In the genomic region with DNA sequence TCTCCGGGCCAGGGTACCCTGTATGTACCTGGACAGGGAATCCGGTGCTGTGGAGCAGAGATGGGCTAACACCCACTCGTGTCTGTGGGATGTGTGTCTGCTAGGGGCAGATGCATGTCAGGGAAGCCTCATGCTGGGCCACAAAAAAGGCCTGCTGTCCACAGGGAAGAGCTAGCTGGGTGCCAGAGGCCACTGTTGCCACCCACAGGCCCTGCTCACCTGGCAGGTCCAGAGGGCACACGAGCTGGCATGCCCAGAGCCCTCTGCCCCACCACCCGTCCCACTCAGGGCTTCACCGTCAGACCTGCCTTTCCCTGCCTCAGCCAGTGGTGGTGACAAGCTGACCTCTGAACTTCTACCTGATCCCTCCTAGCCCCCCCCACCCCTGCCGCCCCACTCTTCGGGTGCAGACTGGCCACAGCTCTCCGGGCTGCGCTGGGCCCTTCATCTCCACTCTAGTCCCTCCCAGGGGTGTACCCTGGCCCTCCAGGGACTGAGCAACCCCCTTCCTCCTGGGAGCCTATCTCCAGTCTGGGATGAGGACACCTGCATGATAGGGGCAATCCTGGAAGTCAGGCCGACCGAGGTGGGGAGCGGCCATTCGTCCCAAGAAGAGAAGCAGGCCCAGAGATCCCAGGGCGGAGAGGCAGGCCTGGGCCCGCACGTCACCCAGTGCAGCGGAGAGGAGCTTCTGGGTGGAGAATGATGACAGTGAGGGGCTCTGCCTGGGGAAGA, we compare ENCODE assay signal across 8 cellular contexts. TPM values are rescaled to one million over a fixed set of nuclear protein-coding genes. Genes with fewer than 3 reads are reported as not detected.
DNase-seq lines count a peak whose midpoint lies in the region; ATAC-seq and TF ChIP-seq lines count a peak whose summit lies in the region.

No MANE protein-coding gene starts in this region.

- no peaks in the 10 kb centered on the region for H3K36me3 Mint-ChIP-seq in CD4-positive, CD25-positive, alpha-beta regulatory T cell
- H3K36me3 Mint-ChIP-seq in effector memory CD8-positive, alpha-beta T cell (ENCODE audit: insufficient read depth) = peaks cover 28% of the 10 kb centered on the region
- H3K36me3 Mint-ChIP-seq in neural crest cell (ENCODE audit: low read depth) = no peaks in the 10 kb centered on the region

- H3K4me1 Mint-ChIP-seq in CD4-positive, CD25-positive, alpha-beta regulatory T cell = peaks cover 0 to 17% (median 3%) of the 10 kb centered on the region in 4 donors
- H3K4me1 Mint-ChIP-seq in effector memory CD8-positive, alpha-beta T cell (ENCODE audit: low read depth in 2 of 2) = peaks cover 9 to 11% of the 10 kb centered on the region in 2 donors
- H3K4me1 Mint-ChIP-seq in neural crest cell = peaks cover 15% of the 10 kb centered on the region

- no peak for ATAC-seq in CD4-positive, CD25-positive, alpha-beta regulatory T cell (ENCODE audit: low read depth in 2 of 2)
- no peak for ATAC-seq in effector memory CD8-positive, alpha-beta T cell (replicated peaks)
- ATAC-seq in GM21529 (IDR thresholded peaks at IDR 0.05; ENCODE audit: unreplicated experiment) = no peak

- no peaks in the 10 kb centered on the region for H3K9me3 Mint-ChIP-seq in CD4-positive, CD25-positive, alpha-beta regulatory T cell
- H3K9me3 Mint-ChIP-seq in effector memory CD8-positive, alpha-beta T cell = no peaks in the 10 kb centered on the region
- no peaks in the 10 kb centered on the region for H3K9me3 Mint-ChIP-seq in neural crest cell

- H3K27ac Mint-ChIP-seq in CD4-positive, CD25-positive, alpha-beta regulatory T cell = peak overlapping the region; percentile 80 to 91 (median 87)
- peak overlapping the region; percentile 88 to 96 for H3K27ac Mint-ChIP-seq in effector memory CD8-positive, alpha-beta T cell
- H3K27ac Mint-ChIP-seq in neural crest cell (ENCODE audit: unreplicated experiment) = no peak overlapping the region

- peak overlapping the region; percentile 92 for H3K27ac ChIP-seq in CD4-positive, CD25-positive, alpha-beta regulatory T cell (ENCODE audit: insufficient read depth, low read length, poor library complexity, severe bottlenecking)

- no peak for TF ChIP-seq POLR2A in NB4 (IDR thresholded peaks at IDR 0.05; ENCODE audit: extremely low read depth, insufficient read length)

- H3K4me1 ChIP-seq in CD4-positive, CD25-positive, alpha-beta regulatory T cell (ENCODE audit: control insufficient read depth, insufficient read depth, low read length, poor library complexity, severe bottlenecking) = peaks cover 38% of the 10 kb centered on the region

- peak overlapping the region; percentile 90 to 99 (median 96) for H3K4me3 Mint-ChIP-seq in CD4-positive, CD25-positive, alpha-beta regulatory T cell
- peak overlapping the region; percentile 91 for H3K4me3 Mint-ChIP-seq in effector memory CD8-positive, alpha-beta T cell
- peak overlapping the region; percentile 98 for H3K4me3 Mint-ChIP-seq in neural crest cell

- DNase-seq in CD4-positive, CD25-positive, alpha-beta regulatory T cell = no peak
- no peak for DNase-seq in NB4 (ENCODE audit: low read depth)
- DNase-seq in effector memory CD8-positive, alpha-beta T cell = no peak
- no peak for DNase-seq in neural crest cell (ENCODE audit: low read depth, low spot score)
- no peak for DNase-seq in NCI-H510A treated with DMSO at 0.1 percent for 48 hours (lab: John Stamatoyannopoulos, UW)
- DNase-seq in DMS79 (lab: John Stamatoyannopoulos, UW) = no peak
- no peak for DNase-seq in T-helper 9 cell

- no peak for TF ChIP-seq CTCF in NB4 (IDR thresholded peaks at IDR 0.05; ENCODE audit: low read depth, low read length)
- TF ChIP-seq CTCF in neural crest cell (conservative IDR thresholded peaks at IDR 0.05) = no peak

- no peaks in the 10 kb centered on the region for H3K27me3 Mint-ChIP-seq in CD4-positive, CD25-positive, alpha-beta regulatory T cell
- no peaks in the 10 kb centered on the region for H3K27me3 Mint-ChIP-seq in effector memory CD8-positive, alpha-beta T cell
- H3K27me3 Mint-ChIP-seq in neural crest cell (ENCODE audit: low read depth) = no peaks in the 10 kb centered on the region

- peaks cover 8% of the 10 kb centered on the region for H3K36me3 ChIP-seq in CD4-positive, CD25-positive, alpha-beta regulatory T cell (ENCODE audit: control insufficient read depth, insufficient read depth, low read length)

- no peaks in the 10 kb centered on the region for H3K9me3 ChIP-seq in CD4-positive, CD25-positive, alpha-beta regulatory T cell (ENCODE audit: control insufficient read depth in 2 of 2, low read length in 2 of 2)

- peak overlapping the region; percentile 70 for H3K4me3 ChIP-seq in CD4-positive, CD25-positive, alpha-beta regulatory T cell (ENCODE audit: low read depth, low read length)
- H3K4me3 ChIP-seq in NB4 (ENCODE audit: low read depth, low read length) = peak overlapping the region; percentile 69

- H3K27me3 ChIP-seq in CD4-positive, CD25-positive, alpha-beta regulatory T cell (ENCODE audit: control insufficient read depth, insufficient read depth, low read length) = no peaks in the 10 kb centered on the region

RNA-seq across cellular contexts. Expression of a gene that starts 1.3 kb away (rescaled TPM):
- total RNA-seq in CD4-positive, CD25-positive, alpha-beta regulatory T cell = 20.3 TPM
- polyA plus RNA-seq in CD4-positive, CD25-positive, alpha-beta regulatory T cell = 1 to 10 TPM; 5.3 to 6.6 (median 6.4) TPM
- total RNA-seq in neural crest cell = 53.4 and 54.6 TPM in 2 replicates

RNA-seq across cellular contexts. Expression of a gene that starts 6.8 kb away (rescaled TPM):
- not detected for total RNA-seq in CD4-positive, CD25-positive, alpha-beta regulatory T cell
- polyA plus RNA-seq in CD4-positive, CD25-positive, alpha-beta regulatory T cell = under 1 TPM in 3 of 4 donors, not detected in 1; 0.47 to 0.67 (median 0.49) TPM
- total RNA-seq in neural crest cell = 1.0 and 1.2 TPM in 2 replicates

RNA-seq across cellular contexts. Expression of a gene that starts 8.3 kb away (rescaled TPM):
- 31.7 TPM for total RNA-seq in CD4-positive, CD25-positive, alpha-beta regulatory T cell
- 1 to 10 TPM; 1.8 to 6.7 (median 4.3) TPM for polyA plus RNA-seq in CD4-positive, CD25-positive, alpha-beta regulatory T cell
- 30.7 and 37.9 TPM in 2 replicates for total RNA-seq in neural crest cell

RNA-seq across cellular contexts. Expression of a gene that starts 13.0 kb away (rescaled TPM):
- total RNA-seq in CD4-positive, CD25-positive, alpha-beta regulatory T cell = 2,852 TPM
- 1,000 to 10,000 TPM; 2,313 to 3,705 (median 3,130) TPM for polyA plus RNA-seq in CD4-positive, CD25-positive, alpha-beta regulatory T cell
- total RNA-seq in neural crest cell = 1,810 and 1,830 TPM in 2 replicates

RNA-seq across cellular contexts. Expression of a gene that starts 19.4 kb away (rescaled TPM):
- 42.1 TPM for total RNA-seq in CD4-positive, CD25-positive, alpha-beta regulatory T cell
- polyA plus RNA-seq in CD4-positive, CD25-positive, alpha-beta regulatory T cell = 1 to 10 TPM; 3.6 to 5.5 (median 4.8) TPM
- total RNA-seq in neural crest cell = 93.6 and 94.9 TPM in 2 replicates
